In genomic region chr2:203803046-203803429, GRCh38 we compare ENCODE assay signal across 1 cellular context.
TF ChIP-seq lines count a peak whose summit lies in the region.

No MANE protein-coding gene starts in this region.

TF ChIP-seq in GM23338, 12 proteins besides CTCF, POLR2A, EP300 and RAD21:
- TF ChIP-seq ZNF462 (CRISPR knock-in tag; IDR thresholded peaks at IDR 0.05) = no peak
